23 cellular contexts compared by ENCODE assay signal in genomic region chr3:87489892-87490291, GRCh38.
"Had no signal": no experiment of that assay in that cellular context is flagged by ENCODE, and none has a peak within 500 bp of the region (broad histone marks: within the 10 kb centered on the region; RNA-seq: fewer than 3 reads in every experiment).

No MANE protein-coding gene starts in this region.

- H3K9me3 ChIP-seq: pancreas, right lobe of liver, thoracic aorta, tibial nerve, upper lobe of left lung had no signal

- ATAC-seq: left ventricle myocardium superior; naive thymus-derived CD4-positive, alpha-beta T cell; pancreas; right lobe of liver; stimulated activated naive B cell treated with anti-CD40 and anti-IgM and Interleukin-4, amounts not matched to agents 10 μg/mL and 1 μg/mL and 100 μg/mL, for 72 hours had no signal

- H3K4me3 ChIP-seq: dorsolateral prefrontal cortex, lung, pancreas, right lobe of liver, thoracic aorta, tibial nerve, upper lobe of left lung had no signal

- DNase-seq: dorsolateral prefrontal cortex; effector CD4-positive, alpha-beta T cell; hypothalamus; immature natural killer cell; islet precursor cell; kidney glomerular epithelial cell; left ventricle myocardium superior; naive thymus-derived CD4-positive, alpha-beta T cell; occipital lobe; pancreas; retina; right lobe of liver; small intestine; stimulated activated CD4-positive, alpha-beta T cell treated with anti-CD3 and anti-CD28 coated beads, Interleukin-15, amount 100 ng/mL, for 24 hours; stimulated activated CD4-positive, alpha-beta T cell treated with anti-CD3 and anti-CD28 coated beads, Interleukin-2, amount 100 ng/mL, for 48 hours; stimulated activated naive B cell treated with anti-CD40 and anti-IgM and Interleukin-4, amounts not matched to agents 10 μg/mL and 1 μg/mL and 100 μg/mL, for 72 hours; upper lobe of left lung had no signal

- H3K4me1 ChIP-seq: pancreas, right lobe of liver, tibial nerve, upper lobe of left lung had no signal

- FAIRE-seq: colon, frontal cortex, pancreas, small intestine, urothelium cell line had no signal

- H3K27ac ChIP-seq: dorsolateral prefrontal cortex, pancreas, right lobe of liver, thoracic aorta, tibial nerve, upper lobe of left lung had no signal

- H3K27me3 ChIP-seq: dorsolateral prefrontal cortex, pancreas, right lobe of liver, tibial nerve, upper lobe of left lung had no signal

- H3K36me3 ChIP-seq: pancreas, right lobe of liver, thoracic aorta, tibial nerve, upper lobe of left lung had no signal
